8 cellular contexts compared by ENCODE assay signal in the genomic region with DNA sequence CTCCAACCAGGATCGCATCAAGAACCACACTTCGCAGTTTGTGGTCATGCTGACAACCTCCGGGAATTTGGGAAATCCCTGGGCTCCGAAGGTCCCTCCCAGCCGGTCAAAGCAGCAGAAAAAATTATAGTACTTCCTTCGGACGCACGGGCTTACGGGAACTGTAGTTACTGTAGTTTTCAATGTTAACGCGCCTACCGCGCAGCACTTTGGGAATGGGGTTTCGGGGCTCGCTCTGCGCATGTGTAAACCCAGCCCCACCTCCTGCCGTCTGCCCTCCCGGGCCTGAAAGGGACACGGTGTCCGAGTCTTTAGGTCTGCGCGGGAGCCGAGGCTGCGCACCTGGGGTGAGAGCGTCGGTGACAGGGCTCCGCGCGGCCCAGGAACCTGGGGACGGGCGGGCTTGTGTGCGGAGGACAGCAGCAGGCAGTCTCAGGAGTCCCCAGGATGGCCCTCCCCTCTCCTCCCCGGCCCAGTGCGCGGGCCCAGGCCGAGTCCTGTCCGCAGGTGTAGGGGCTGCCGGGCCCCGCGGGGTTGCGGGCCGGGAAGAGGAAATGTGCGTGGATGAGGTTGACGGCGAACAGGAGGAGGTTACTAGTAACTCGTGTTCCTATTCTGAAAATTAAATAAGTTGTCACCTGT. TPM values are rescaled to one million over a fixed set of nuclear protein-coding genes. Genes with fewer than 3 reads are reported as not detected.
DNase-seq lines count a peak whose midpoint lies in the region; ATAC-seq and TF ChIP-seq lines count a peak whose summit lies in the region.
"Not testable (repeated sequence)": the region's sequence is repeated elsewhere in the genome, so short reads cannot be mapped to it uniquely, and the experiment has no call there.

A gene (plus strand): TSS at position 236 of the 642 bp plus-strand sequence. CDS start 2,837 bp downstream, outside the sequence.

- H3K4me3 ChIP-seq in breast epithelium (peak within 1 kb of the TSS; percentile 48 to 70 (median 56)), hepatocyte (peak within 1 kb of the TSS; percentile 58), parathyroid adenoma (ENCODE audit: low read depth, low read length) (peak within 1 kb of the TSS; percentile 46)

- H3K36me3 ChIP-seq in breast epithelium; hepatocyte (replicated peaks; ENCODE audit: insufficient read depth, low read depth); parathyroid adenoma (ENCODE audit: control insufficient read depth, insufficient read depth, low read length): not testable (repeated sequence)

- not testable (repeated sequence) for H3K27me3 Mint-ChIP-seq in stimulated activated memory B cell treated with anti-CD40 and anti-IgM and Interleukin-4, amounts not matched to agents 10 μg/mL and 1 μg/mL and 100 μg/mL, for 72 hours

- H3K4me1 Mint-ChIP-seq in stimulated activated memory B cell treated with anti-CD40 and anti-IgM and Interleukin-4, amounts not matched to agents 10 μg/mL and 1 μg/mL and 100 μg/mL, for 72 hours: not testable (repeated sequence)

- not testable (repeated sequence) for H3K9me2 ChIP-seq in hepatocyte (replicated peaks; ENCODE audit: insufficient read depth)

- H3K4me2 ChIP-seq in hepatocyte: peak within 1 kb of the TSS; percentile 79
- H3K4me2 ChIP-seq in parathyroid adenoma (ENCODE audit: low read length): not testable (repeated sequence)

- TF ChIP-seq POLR2A in breast epithelium (IDR thresholded peaks at IDR 0.05): not testable (repeated sequence)

- peak within 1 kb of the TSS; percentile 70 to 73 for H3K27ac ChIP-seq in breast epithelium
- not testable (repeated sequence) for H3K27ac ChIP-seq in hepatocyte, parathyroid adenoma

- H3K79me2 ChIP-seq in hepatocyte, parathyroid adenoma: not testable (repeated sequence)

- peak; percentile 98 for ATAC-seq in stimulated activated memory B cell treated with anti-CD40 and anti-IgM and Interleukin-4, amounts not matched to agents 10 μg/mL and 1 μg/mL and 100 μg/mL, for 72 hours

- DNase-seq in ELF-1 (ENCODE audit: low read depth, low spot score) (peak; percentile 83), H4 (ENCODE audit: low spot score) (peak; percentile 87), HT1080 (ENCODE audit: low read depth) (peak; percentile 82), breast epithelium (ENCODE audit: low spot score in 2 of 2) (peak; percentile 80 to 82), hepatocyte (ENCODE audit: low spot score) (peak; percentile 80)
- DNase-seq in activated CD4-positive, alpha-beta T cell treated with anti-CD3 and anti-CD28 coated beads for 4 hours: peak; percentile 29 to 54

- intact Hi-C loops in breast epithelium (cut with DNase I; ENCODE audit: low total_unique reads): not testable (repeated sequence)

- not testable (repeated sequence) for TF ChIP-seq CTCF in breast epithelium (IDR thresholded peaks at IDR 0.05); hepatocyte (IDR thresholded peaks at IDR 0.05; ENCODE audit: poor library complexity); parathyroid adenoma (IDR thresholded peaks at IDR 0.05)

- H3K9me3 Mint-ChIP-seq in stimulated activated memory B cell treated with anti-CD40 and anti-IgM and Interleukin-4, amounts not matched to agents 10 μg/mL and 1 μg/mL and 100 μg/mL, for 72 hours: not testable (repeated sequence)

- whole genome bisulfite sequencing in hepatocyte (ENCODE audit: low lambda C conversion rate, missing lambda C conversion rate): under 1% methylated on average over 46 of the region's 46 CpGs

- not testable (repeated sequence) for H3K9ac ChIP-seq in parathyroid adenoma

- peak within 1 kb of the TSS; percentile 89 for H3K4me3 Mint-ChIP-seq in stimulated activated memory B cell treated with anti-CD40 and anti-IgM and Interleukin-4, amounts not matched to agents 10 μg/mL and 1 μg/mL and 100 μg/mL, for 72 hours

- not testable (repeated sequence) for H4K20me1 ChIP-seq in hepatocyte (ENCODE audit: insufficient read depth, poor library complexity, severe bottlenecking)

- peak within 1 kb of the TSS; percentile 75 for H3K27ac Mint-ChIP-seq in stimulated activated memory B cell treated with anti-CD40 and anti-IgM and Interleukin-4, amounts not matched to agents 10 μg/mL and 1 μg/mL and 100 μg/mL, for 72 hours

- H2AFZ ChIP-seq in hepatocyte: peak within 1 kb of the TSS; percentile 84
- not testable (repeated sequence) for H2AFZ ChIP-seq in parathyroid adenoma

- H3K27me3 ChIP-seq in breast epithelium; hepatocyte; parathyroid adenoma (ENCODE audit: control insufficient read depth, insufficient read depth, low read length): not testable (repeated sequence)

- not testable (repeated sequence) for H3K4me1 ChIP-seq in breast epithelium; hepatocyte (ENCODE audit: insufficient read depth); parathyroid adenoma

- H3K36me3 Mint-ChIP-seq in stimulated activated memory B cell treated with anti-CD40 and anti-IgM and Interleukin-4, amounts not matched to agents 10 μg/mL and 1 μg/mL and 100 μg/mL, for 72 hours: not testable (repeated sequence)

- H3K9me3 ChIP-seq in breast epithelium; hepatocyte (ENCODE audit: low read depth); parathyroid adenoma (ENCODE audit: control insufficient read depth, low read length): not testable (repeated sequence)

RNA-seq across cellular contexts. Expression of the gene that starts here (rescaled TPM):
- 2.3 and 3.6 TPM in 2 replicates for total RNA-seq in H4 (2014; rRNA removed; shearing (Covaris generic))
- total RNA-seq in HT1080 (2014; rRNA removed; shearing (Covaris generic)): 2.2 and 2.6 TPM in 2 replicates
- 1.4 and 2.0 TPM in 2 replicates for polyA plus RNA-seq in HT1080 (2015; cell fraction: cytosol; rRNA removed)
- 4.1 and 5.3 TPM in 2 replicates for polyA plus RNA-seq in HT1080 (2015; cell fraction: nucleus; rRNA removed)
- total RNA-seq in breast epithelium: 1 to 10 TPM; 4.5 to 8.6 (median 5.6) TPM
- total RNA-seq in hepatocyte: 2.4 and 3.4 TPM in 2 replicates
- 1.00 and 1.7 TPM in 2 replicates for polyA plus RNA-seq in hepatocyte
